ENCODE assay signal across 21 cellular contexts in genomic region chr20:33010674-33011449, GRCh38. TPM values are rescaled to one million over a fixed set of nuclear protein-coding genes. Genes with fewer than 3 reads are reported as not detected.
A peak's percentile ranks its signal among the peaks of the same experiment; 100 is the strongest.
DNase-seq lines count a peak whose midpoint lies in the region; ATAC-seq, FAIRE-seq and TF ChIP-seq lines count a peak whose summit lies in the region.
"Had no signal": no experiment of that assay in that cellular context is flagged by ENCODE, and none has a peak within 500 bp of the region (broad histone marks: within the 10 kb centered on the region; RNA-seq: fewer than 3 reads in every experiment).

No MANE protein-coding gene starts in this region.

- ATAC-seq in K562, result no peak
- ATAC-seq: A549, HCT116 had no signal

- TF ChIP-seq POLR2A in K562 (conservative IDR thresholded peaks at IDR 0.05), result no peak

- no peak overlapping the region for H3K4me2 ChIP-seq in K562 (ENCODE audit: insufficient read depth, low read length)
- H3K4me2 ChIP-seq in osteoblast (ENCODE audit: insufficient read depth, low read length), result no peak overlapping the region
- H3K4me2 ChIP-seq: A549 had no signal

- no peaks in the 10 kb centered on the region; a peak in 1 of 5 replicates for H3K4me1 ChIP-seq in K562 (replicated peaks in 1 of 2; ENCODE audit: control insufficient read depth in 2 of 2, insufficient read depth in 2 of 2, low read length in 2 of 2)
- no peaks in the 10 kb centered on the region for H3K4me1 ChIP-seq in osteoblast (ENCODE audit: insufficient read depth, low read length)

- CTCF ChIA-PET in K562 (lab: Yijun Ruan, JAX; ENCODE audit: low intra/inter-chr PET ratio), result no interaction called here

- H3K9ac ChIP-seq in K562 (ENCODE audit: insufficient read depth in 1 of 2, low read depth in 2 of 2, low read length in 2 of 2), result no peak overlapping the region

- H3K79me2 ChIP-seq in K562 (ENCODE audit: control insufficient read depth, insufficient read depth, low read length), result no peaks in the 10 kb centered on the region
- H3K79me2 ChIP-seq in osteoblast (ENCODE audit: insufficient read depth, low read length), result no peaks in the 10 kb centered on the region

- H3K27me3 ChIP-seq in K562 (ENCODE audit: control insufficient read depth in 2 of 2, insufficient read depth in 2 of 2, low read length in 2 of 2) (peaks cover 8 to 51% of the 10 kb centered on the region in 2 experiments; a peak in 4 of 5 replicates), osteoblast (ENCODE audit: insufficient read depth, low read length) (peaks cover 5% of the 10 kb centered on the region)

- FAIRE-seq in K562 (lab: Jason Lieb, UNC), result no peak
- FAIRE-seq: A549 had no signal

- TF ChIP-seq EP300 in K562 (IDR thresholded peaks at IDR 0.05; ENCODE audit: low read length), result no peak

- POLR2A ChIA-PET in K562 (lab: Yijun Ruan, JAX), result no interaction called here

- H3K9me1 ChIP-seq in K562 (ENCODE audit: control insufficient read depth, insufficient read depth, low read length), result no peaks in the 10 kb centered on the region

- no TSS peak for BruUV-seq in K562 (replicated peaks; lab: Mats Ljungman, UMichigan)

- H2AFZ ChIP-seq in K562 (ENCODE audit: low read depth, low read length) (no peak overlapping the region), osteoblast (ENCODE audit: low read length) (no peak overlapping the region)

- H3K27ac ChIP-seq in VCaP, result peak overlapping the region; percentile 91
- H3K27ac ChIP-seq in K562 (ENCODE audit: extremely low read depth, low read depth, low read length), result no peak overlapping the region
- no peak overlapping the region for H3K27ac ChIP-seq in osteoblast (ENCODE audit: low read depth, low read length)
- H3K27ac ChIP-seq: A549 had no signal

- no peak for TF ChIP-seq RAD21 in K562 (CRISPR knock-in tag; conservative IDR thresholded peaks at IDR 0.05 in 1 of 2, IDR thresholded peaks at IDR 0.05 in 1 of 2)

- no peaks in the 10 kb centered on the region for H3K9me3 ChIP-seq in K562 (replicated peaks; ENCODE audit: control insufficient read depth, insufficient read depth, low read depth, low read length)
- no peaks in the 10 kb centered on the region for H3K9me3 ChIP-seq in osteoblast (ENCODE audit: low read depth, low read length)
- H3K9me3 ChIP-seq: A549 had no signal

- no peak overlapping the region for H3K4me3 ChIP-seq in K562
- no peak overlapping the region for H3K4me3 ChIP-seq in osteoblast (ENCODE audit: insufficient read depth, low read length)
- H3K4me3 ChIP-seq: A549 had no signal

- intact Hi-C loops in K562 (cut with micrococcal nuclease), result no loop called here

- no peak for TF ChIP-seq CTCF in VCaP (conservative IDR thresholded peaks at IDR 0.05)
- no peak for TF ChIP-seq CTCF in K562 (IDR thresholded peaks at IDR 0.05 in 2 of 3, conservative IDR thresholded peaks at IDR 0.05 in 1 of 3; ENCODE audit: insufficient read depth in 2 of 3, low read depth in 1 of 3, low read length in 3 of 3)
- no peak for TF ChIP-seq CTCF in osteoblast (IDR thresholded peaks at IDR 0.05; ENCODE audit: extremely low read depth, low read depth, low read length)

- DNase-seq in K562 (ENCODE audit: extremely low read depth in 1 of 4, low spot score in 3 of 4), result no peak
- DNase-seq in osteoblast (ENCODE audit: insufficient read length, low spot score, missing footprints), result peak; percentile 56
- no peak for DNase-seq in HuH-7.5 (ENCODE audit: low spot score)
- no peak for DNase-seq in A172 (ENCODE audit: low spot score)
- DNase-seq in NCI-H146 (lab: John Stamatoyannopoulos, UW), result no peak
- DNase-seq: AML-193; CD4-positive, alpha-beta memory T cell; DMS153; DMS79; GDM1; GOT3; H7; HFFc6; IMR-90; KBM-7 had no signal

- no peaks in the 10 kb centered on the region; the same call in 1 of the 2 replicates for H4K20me1 ChIP-seq in K562 (replicated peaks; ENCODE audit: control insufficient read depth, insufficient read depth, low read length)
- no peaks in the 10 kb centered on the region for H4K20me1 ChIP-seq in osteoblast (ENCODE audit: insufficient read depth, low read length)

- WGBS in K562 (ENCODE audit: insufficient coverage, low coverage, missing lambda C conversion rate), result 1% methylated on average over 8 of the region's 8 CpGs

- H3K36me3 ChIP-seq in K562 (ENCODE audit: control insufficient read depth, insufficient read depth, low read length), result no peaks in the 10 kb centered on the region
- H3K36me3 ChIP-seq in osteoblast (ENCODE audit: insufficient read depth, low read length), result no peaks in the 10 kb centered on the region

- in situ Hi-C loops in K562 (cut with MboI), result no loop called here

RNA-seq across cellular contexts. Expression of gene BPIFB2, which starts 3.4 kb away (rescaled TPM):
- not detected in 2 replicates for total RNA-seq in K562 (2011; cell fraction: chromatin; rRNA removed; ENCODE audit: low replicate concordance)
- total RNA-seq in K562 (2011; cell fraction: nucleolus; rRNA removed), result not detected in 2 replicates
- not detected in 2 replicates for total RNA-seq in K562 (2011; cell fraction: nucleoplasm; rRNA removed)
- total RNA-seq in K562 (2014; rRNA removed), result not detected in 2 replicates
- not detected in 2 replicates for total RNA-seq in K562 (2014; rRNA removed; fragmentation: Illumina TruSeq; extraction: Trizol)
- total RNA-seq in K562 (2015; rRNA removed; fragmentation: Illumina TruSeq; extraction: Trizol), result not detected in 2 replicates
- 0.11 TPM in 1 of 2 replicates, not detected in the other for total RNA-seq in K562 (2021)
- not detected in 2 replicates for polyA plus RNA-seq in K562 (2011; rRNA removed)
- not detected in 2 replicates for polyA plus RNA-seq in K562 (2011; cell fraction: cytosol; rRNA removed)
- not detected in 2 replicates for polyA plus RNA-seq in K562 (2011; cell fraction: nucleus; rRNA removed)
- polyA plus RNA-seq in K562 (2012), result not detected in 2 replicates
- polyA plus RNA-seq in K562 (2014; fragmentation: Illumina TruSeq; extraction: Trizol), result not detected in 2 replicates
- not detected for polyA plus RNA-seq in K562 (2014; fragmentation: Nextera tagmentation; extraction: Ambion mirVana)
- polyA plus RNA-seq in K562 (2014; rRNA removed), result not detected in 2 replicates
- polyA minus RNA-seq in K562 (2011; rRNA and poly(A)+ RNA removed), result not detected in 2 replicates
- polyA minus RNA-seq in K562 (2011; cell fraction: cytosol; rRNA and poly(A)+ RNA removed), result 1.1 TPM in 1 of 2 replicates, not detected in the other
- polyA minus RNA-seq in K562 (2011; cell fraction: nucleus; rRNA and poly(A)+ RNA removed), result not detected in 2 replicates
- not detected in 2 replicates for total RNA-seq in osteoblast
- total RNA-seq in A172 (2014; rRNA removed; shearing (Covaris generic)), result not detected in 2 replicates
- total RNA-seq: CD4-positive, alpha-beta memory T cell; Daoy; H7; HFFc6; IMR-90 had no signal
- polyA plus RNA-seq: A549; BJ; CD14-positive monocyte; CD4-positive, alpha-beta memory T cell; IMR-90 had no signal

RNA-seq across cellular contexts. Expression of gene SUN5, which starts 6.6 kb away (rescaled TPM):
- not detected in 2 replicates for total RNA-seq in K562 (2011; cell fraction: chromatin; rRNA removed; ENCODE audit: low replicate concordance)
- not detected in 2 replicates for total RNA-seq in K562 (2011; cell fraction: nucleolus; rRNA removed)
- total RNA-seq in K562 (2011; cell fraction: nucleoplasm; rRNA removed), result not detected in 2 replicates
- total RNA-seq in K562 (2014; rRNA removed) (not detected in 2 replicates), K562 (2014; rRNA removed; fragmentation: Illumina TruSeq; extraction: Trizol) (not detected in 2 replicates), K562 (2015; rRNA removed; fragmentation: Illumina TruSeq; extraction: Trizol) (not detected in 2 replicates), K562 (2021) (not detected in 2 replicates), osteoblast (not detected in 2 replicates)
- polyA plus RNA-seq in K562 (2011; rRNA removed) (not detected in 2 replicates), K562 (2014; fragmentation: Illumina TruSeq; extraction: Trizol) (not detected in 2 replicates), K562 (2014; fragmentation: Nextera tagmentation; extraction: Ambion mirVana) (not detected), K562 (2014; rRNA removed) (not detected in 2 replicates)
- polyA plus RNA-seq in K562 (2011; cell fraction: cytosol; rRNA removed), result not detected in 2 replicates
- polyA plus RNA-seq in K562 (2011; cell fraction: nucleus; rRNA removed), result not detected in 2 replicates
- not detected in 2 replicates for polyA plus RNA-seq in K562 (2012)
- polyA minus RNA-seq in K562 (2011; rRNA and poly(A)+ RNA removed), result not detected in 2 replicates
- polyA minus RNA-seq in K562 (2011; cell fraction: cytosol; rRNA and poly(A)+ RNA removed), result not detected in 2 replicates
- not detected in 2 replicates for polyA minus RNA-seq in K562 (2011; cell fraction: nucleus; rRNA and poly(A)+ RNA removed)
- not detected in 2 replicates for total RNA-seq in A172 (2014; rRNA removed; shearing (Covaris generic))
- total RNA-seq: CD4-positive, alpha-beta memory T cell; Daoy; H7; HFFc6; IMR-90 had no signal
- polyA plus RNA-seq: A549; BJ; CD14-positive monocyte; CD4-positive, alpha-beta memory T cell; IMR-90 had no signal

RNA-seq across cellular contexts. Expression of gene BPIFB6, which starts 20.6 kb away (rescaled TPM):
- total RNA-seq in K562 (2011; cell fraction: chromatin; rRNA removed; ENCODE audit: low replicate concordance), result not detected in 2 replicates
- total RNA-seq in K562 (2011; cell fraction: nucleolus; rRNA removed), result not detected in 2 replicates
- total RNA-seq in K562 (2011; cell fraction: nucleoplasm; rRNA removed), result not detected in 2 replicates
- total RNA-seq in K562 (2014; rRNA removed) (not detected in 2 replicates), K562 (2014; rRNA removed; fragmentation: Illumina TruSeq; extraction: Trizol) (not detected in 2 replicates), K562 (2015; rRNA removed; fragmentation: Illumina TruSeq; extraction: Trizol) (not detected in 2 replicates), K562 (2021) (not detected in 2 replicates), osteoblast (not detected in 2 replicates)
- polyA plus RNA-seq in K562 (2011; rRNA removed) (not detected in 2 replicates), K562 (2014; fragmentation: Illumina TruSeq; extraction: Trizol) (not detected in 2 replicates), K562 (2014; fragmentation: Nextera tagmentation; extraction: Ambion mirVana) (not detected), K562 (2014; rRNA removed) (not detected in 2 replicates)
- polyA plus RNA-seq in K562 (2011; cell fraction: cytosol; rRNA removed), result not detected in 2 replicates
- polyA plus RNA-seq in K562 (2011; cell fraction: nucleus; rRNA removed), result not detected in 2 replicates
- not detected in 2 replicates for polyA plus RNA-seq in K562 (2012)
- polyA minus RNA-seq in K562 (2011; rRNA and poly(A)+ RNA removed), result not detected in 2 replicates
- not detected in 2 replicates for polyA minus RNA-seq in K562 (2011; cell fraction: cytosol; rRNA and poly(A)+ RNA removed)
- polyA minus RNA-seq in K562 (2011; cell fraction: nucleus; rRNA and poly(A)+ RNA removed), result not detected in 2 replicates
- total RNA-seq in A172 (2014; rRNA removed; shearing (Covaris generic)), result not detected in 2 replicates
- total RNA-seq: CD4-positive, alpha-beta memory T cell; Daoy; H7; HFFc6; IMR-90 had no signal
- polyA plus RNA-seq: A549; BJ; CD14-positive monocyte; CD4-positive, alpha-beta memory T cell; IMR-90 had no signal

RNA-seq across cellular contexts. Expression of gene BPIFB3, which starts 42.8 kb away (rescaled TPM):
- total RNA-seq in K562 (2011; cell fraction: chromatin; rRNA removed; ENCODE audit: low replicate concordance), result not detected in 2 replicates
- total RNA-seq in K562 (2011; cell fraction: nucleolus; rRNA removed), result not detected in 2 replicates
- total RNA-seq in K562 (2011; cell fraction: nucleoplasm; rRNA removed), result not detected in 2 replicates
- total RNA-seq in K562 (2014; rRNA removed) (not detected in 2 replicates), K562 (2014; rRNA removed; fragmentation: Illumina TruSeq; extraction: Trizol) (not detected in 2 replicates), K562 (2015; rRNA removed; fragmentation: Illumina TruSeq; extraction: Trizol) (not detected in 2 replicates), K562 (2021) (not detected in 2 replicates), osteoblast (not detected in 2 replicates)
- polyA plus RNA-seq in K562 (2011; rRNA removed) (not detected in 2 replicates), K562 (2014; fragmentation: Illumina TruSeq; extraction: Trizol) (not detected in 2 replicates), K562 (2014; fragmentation: Nextera tagmentation; extraction: Ambion mirVana) (not detected), K562 (2014; rRNA removed) (not detected in 2 replicates)
- not detected in 2 replicates for polyA plus RNA-seq in K562 (2011; cell fraction: cytosol; rRNA removed)
- polyA plus RNA-seq in K562 (2011; cell fraction: nucleus; rRNA removed), result not detected in 2 replicates
- not detected in 2 replicates for polyA plus RNA-seq in K562 (2012)
- polyA minus RNA-seq in K562 (2011; rRNA and poly(A)+ RNA removed), result not detected in 2 replicates
- polyA minus RNA-seq in K562 (2011; cell fraction: cytosol; rRNA and poly(A)+ RNA removed), result not detected in 2 replicates
- not detected in 2 replicates for polyA minus RNA-seq in K562 (2011; cell fraction: nucleus; rRNA and poly(A)+ RNA removed)
- total RNA-seq in A172 (2014; rRNA removed; shearing (Covaris generic)), result not detected in 2 replicates
- total RNA-seq: CD4-positive, alpha-beta memory T cell; Daoy; H7; HFFc6; IMR-90 had no signal
- polyA plus RNA-seq: A549; BJ; CD14-positive monocyte; CD4-positive, alpha-beta memory T cell; IMR-90 had no signal
